Comparison of ENCODE assay signal across 13 cellular contexts in genomic region chr3:22685598-22685997, GRCh38.
DNase-seq lines count a peak whose midpoint lies in the region; ATAC-seq and TF ChIP-seq lines count a peak whose summit lies in the region.
"Had no signal": no experiment of that assay in that cellular context is flagged by ENCODE, and none has a peak within 500 bp of the region (broad histone marks: within the 10 kb centered on the region; RNA-seq: fewer than 3 reads in every experiment).

No MANE protein-coding gene starts in this region.

- H3K27me3 ChIP-seq in OCI-LY1 (ENCODE audit: insufficient read depth, low read length) = no peaks in the 10 kb centered on the region
- H3K27me3 ChIP-seq: BE2C had no signal

- H3K36me3 ChIP-seq in OCI-LY1 (ENCODE audit: insufficient read depth, low read length) = no peaks in the 10 kb centered on the region
- H3K36me3 ChIP-seq: BE2C had no signal

- no peak overlapping the region for H3K4me2 ChIP-seq in OCI-LY1 (ENCODE audit: low read length)

- peak; percentile 51 for ATAC-seq in GM18861 (IDR thresholded peaks at IDR 0.05; ENCODE audit: unreplicated experiment)
- ATAC-seq in GM18498 (IDR thresholded peaks at IDR 0.05; ENCODE audit: unreplicated experiment) = no peak

- H3K9me2 ChIP-seq in OCI-LY1 (ENCODE audit: low read depth, low read length) = no peaks in the 10 kb centered on the region

- TF ChIP-seq CTCF in 22Rv1 (IDR thresholded peaks at IDR 0.05) (peak; percentile 37), OCI-LY1 (IDR thresholded peaks at IDR 0.05; ENCODE audit: low read length) (peak; percentile 38; the same call in 1 of the 2 replicates), epithelial cell of esophagus (IDR thresholded peaks at IDR 0.05; ENCODE audit: insufficient read depth, low read depth, low read length, missing control alignments) (peak; percentile 79)

- H3K4me3 ChIP-seq in OCI-LY1 (ENCODE audit: low read depth, low read length, poor library complexity, severe bottlenecking) = no peak overlapping the region
- H3K4me3 ChIP-seq in epithelial cell of esophagus (ENCODE audit: low read length) = no peak overlapping the region

- no peak overlapping the region for H3K9ac ChIP-seq in OCI-LY1 (ENCODE audit: low read length)

- H3K9me3 ChIP-seq in OCI-LY1 (ENCODE audit: low read length) = no peaks in the 10 kb centered on the region
- H3K9me3 ChIP-seq: BE2C had no signal

- no peaks in the 10 kb centered on the region for H3F3A ChIP-seq in OCI-LY1 (ENCODE audit: insufficient read depth, low read length)

- no peak overlapping the region for H2AFZ ChIP-seq in OCI-LY1 (ENCODE audit: low read length)

- no peak overlapping the region for H3K27ac ChIP-seq in 22Rv1
- H3K27ac ChIP-seq in OCI-LY1 (ENCODE audit: low read depth, low read length, poor library complexity, severe bottlenecking) = no peak overlapping the region

- DNase-seq in epithelial cell of esophagus (ENCODE audit: low read depth) = peak; percentile 58
- no peak for DNase-seq in foreskin melanocyte
- DNase-seq in islet precursor cell = no peak
- DNase-seq in epidermal melanocyte (ENCODE audit: insufficient read length, low spot score) = no peak
- DNase-seq: BE2C, HFFc6, NCI-H526 treated with DMSO at 0.1 percent for 48 hours, occipital lobe, T1000 had no signal

- no peaks in the 10 kb centered on the region for H3K4me1 ChIP-seq in OCI-LY1 (ENCODE audit: insufficient read depth, low read length, severe bottlenecking)
- H3K4me1 ChIP-seq: BE2C had no signal

- no peaks in the 10 kb centered on the region for H4K20me1 ChIP-seq in OCI-LY1 (ENCODE audit: insufficient read depth, low read length)

- H3K79me2 ChIP-seq in OCI-LY1 (ENCODE audit: insufficient read depth, low read length) = no peaks in the 10 kb centered on the region
